ENCODE assay signal across 8 cellular contexts in genomic region chr2:217622205-217622621, GRCh38.
DNase-seq lines count a peak whose midpoint lies in the region; ATAC-seq and TF ChIP-seq lines count a peak whose summit lies in the region.

No MANE protein-coding gene starts in this region.

- no peak for ATAC-seq in stimulated activated memory B cell treated with anti-CD40 and anti-IgM and Interleukin-4, amounts not matched to agents 10 μg/mL and 1 μg/mL and 100 μg/mL, for 72 hours
- no peak for ATAC-seq in HG03439 (IDR thresholded peaks at IDR 0.05; ENCODE audit: unreplicated experiment)
- ATAC-seq in GM19455 (IDR thresholded peaks at IDR 0.05; ENCODE audit: unreplicated experiment), result no peak

- peaks cover 2% of the 10 kb centered on the region for H3K27me3 Mint-ChIP-seq in nephron progenitor cell (ENCODE audit: low read depth, poor library complexity)
- H3K27me3 Mint-ChIP-seq in stimulated activated memory B cell treated with anti-CD40 and anti-IgM and Interleukin-4, amounts not matched to agents 10 μg/mL and 1 μg/mL and 100 μg/mL, for 72 hours, result no peaks in the 10 kb centered on the region

- DNase-seq in COLO668 (lab: John Stamatoyannopoulos, UW; ENCODE audit: unreplicated experiment), result peak; percentile 71
- peak; percentile 68 for DNase-seq in NCI-H345 (lab: John Stamatoyannopoulos, UW)
- peak; percentile 24 for DNase-seq in fibroblast of gingiva (ENCODE audit: low read depth)
- peak; percentile 33 for DNase-seq in nephron progenitor cell
- no peak for DNase-seq in ureter (ENCODE audit: low spot score)

- peak overlapping the region; percentile 47 for H3K4me3 Mint-ChIP-seq in nephron progenitor cell
- no peak overlapping the region for H3K4me3 Mint-ChIP-seq in stimulated activated memory B cell treated with anti-CD40 and anti-IgM and Interleukin-4, amounts not matched to agents 10 μg/mL and 1 μg/mL and 100 μg/mL, for 72 hours

- peaks cover 68% of the 10 kb centered on the region for H3K4me1 Mint-ChIP-seq in nephron progenitor cell
- no peaks in the 10 kb centered on the region for H3K4me1 Mint-ChIP-seq in stimulated activated memory B cell treated with anti-CD40 and anti-IgM and Interleukin-4, amounts not matched to agents 10 μg/mL and 1 μg/mL and 100 μg/mL, for 72 hours

- no peaks in the 10 kb centered on the region for H3K9me3 Mint-ChIP-seq in nephron progenitor cell
- no peaks in the 10 kb centered on the region for H3K9me3 Mint-ChIP-seq in stimulated activated memory B cell treated with anti-CD40 and anti-IgM and Interleukin-4, amounts not matched to agents 10 μg/mL and 1 μg/mL and 100 μg/mL, for 72 hours

- no peak for TF ChIP-seq CTCF in nephron progenitor cell (IDR thresholded peaks at IDR 0.05)

- H3K36me3 Mint-ChIP-seq in nephron progenitor cell (ENCODE audit: low read depth), result no peaks in the 10 kb centered on the region
- H3K36me3 Mint-ChIP-seq in stimulated activated memory B cell treated with anti-CD40 and anti-IgM and Interleukin-4, amounts not matched to agents 10 μg/mL and 1 μg/mL and 100 μg/mL, for 72 hours, result no peaks in the 10 kb centered on the region

- peak overlapping the region; percentile 98 for H3K27ac Mint-ChIP-seq in nephron progenitor cell
- H3K27ac Mint-ChIP-seq in stimulated activated memory B cell treated with anti-CD40 and anti-IgM and Interleukin-4, amounts not matched to agents 10 μg/mL and 1 μg/mL and 100 μg/mL, for 72 hours, result no peak overlapping the region
